In genomic region chr3:69784854-69785523, GRCh38 we compare ENCODE assay signal across 1 cellular context.
TF ChIP-seq lines count a peak whose summit lies in the region.

No MANE protein-coding gene starts in this region.

TF ChIP-seq in K562, 482 proteins besides CTCF, POLR2A, EP300 and RAD21 (continued from another document and continues in another):
- TF ChIP-seq, protein P1, sequence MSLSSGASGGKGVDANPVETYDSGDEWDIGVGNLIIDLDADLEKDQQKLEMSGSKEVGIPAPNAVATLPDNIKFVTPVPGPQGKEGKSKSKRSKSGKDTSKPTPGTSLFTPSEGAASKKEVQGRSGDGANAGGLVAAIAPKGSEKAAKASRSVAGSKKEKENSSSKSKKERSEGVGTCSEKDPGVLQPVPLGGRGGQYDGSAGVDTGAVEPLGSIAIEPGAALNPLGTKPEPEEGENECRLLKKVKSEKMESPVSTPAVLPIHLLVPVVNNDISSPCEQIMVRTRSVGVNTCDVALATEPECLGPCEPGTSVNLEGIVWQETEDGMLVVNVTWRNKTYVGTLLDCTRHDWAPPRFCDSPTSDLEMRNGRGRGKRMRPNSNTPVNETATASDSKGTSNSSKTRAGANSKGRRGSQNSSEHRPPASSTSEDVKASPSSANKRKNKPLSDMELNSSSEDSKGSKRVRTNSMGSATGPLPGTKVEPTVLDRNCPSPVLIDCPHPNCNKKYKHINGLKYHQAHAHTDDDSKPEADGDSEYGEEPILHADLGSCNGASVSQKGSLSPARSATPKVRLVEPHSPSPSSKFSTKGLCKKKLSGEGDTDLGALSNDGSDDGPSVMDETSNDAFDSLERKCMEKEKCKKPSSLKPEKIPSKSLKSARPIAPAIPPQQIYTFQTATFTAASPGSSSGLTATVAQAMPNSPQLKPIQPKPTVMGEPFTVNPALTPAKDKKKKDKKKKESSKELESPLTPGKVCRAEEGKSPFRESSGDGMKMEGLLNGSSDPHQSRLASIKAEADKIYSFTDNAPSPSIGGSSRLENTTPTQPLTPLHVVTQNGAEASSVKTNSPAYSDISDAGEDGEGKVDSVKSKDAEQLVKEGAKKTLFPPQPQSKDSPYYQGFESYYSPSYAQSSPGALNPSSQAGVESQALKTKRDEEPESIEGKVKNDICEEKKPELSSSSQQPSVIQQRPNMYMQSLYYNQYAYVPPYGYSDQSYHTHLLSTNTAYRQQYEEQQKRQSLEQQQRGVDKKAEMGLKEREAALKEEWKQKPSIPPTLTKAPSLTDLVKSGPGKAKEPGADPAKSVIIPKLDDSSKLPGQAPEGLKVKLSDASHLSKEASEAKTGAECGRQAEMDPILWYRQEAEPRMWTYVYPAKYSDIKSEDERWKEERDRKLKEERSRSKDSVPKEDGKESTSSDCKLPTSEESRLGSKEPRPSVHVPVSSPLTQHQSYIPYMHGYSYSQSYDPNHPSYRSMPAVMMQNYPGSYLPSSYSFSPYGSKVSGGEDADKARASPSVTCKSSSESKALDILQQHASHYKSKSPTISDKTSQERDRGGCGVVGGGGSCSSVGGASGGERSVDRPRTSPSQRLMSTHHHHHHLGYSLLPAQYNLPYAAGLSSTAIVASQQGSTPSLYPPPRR (CRISPR knock-in tag; IDR thresholded peaks at IDR 0.05; ENCODE audit: borderline replicate concordance), result no peak
- no peak for TF ChIP-seq STAG1 (CRISPR knock-in tag; IDR thresholded peaks at IDR 0.05; ENCODE audit: borderline replicate concordance)
- no peak for TF ChIP-seq BMI1 (IDR thresholded peaks at IDR 0.05; ENCODE audit: low read length)
- TF ChIP-seq ZNF561 (CRISPR knock-in tag; conservative IDR thresholded peaks at IDR 0.05), result no peak
- no peak for TF ChIP-seq ZNF140 (CRISPR knock-in tag; IDR thresholded peaks at IDR 0.05)
- TF ChIP-seq RAD51 (IDR thresholded peaks at IDR 0.05; ENCODE audit: borderline replicate concordance, low read depth), result peak; percentile 73
- TF ChIP-seq EHMT2 (IDR thresholded peaks at IDR 0.05), result no peak
- TF ChIP-seq RBBP5 (IDR thresholded peaks at IDR 0.05; ENCODE audit: borderline replicate concordance, insufficient read depth, low read length, poor library complexity, severe bottlenecking), result no peak
- no peak for TF ChIP-seq ZNF347 (CRISPR knock-in tag; IDR thresholded peaks at IDR 0.05; ENCODE audit: low read depth)
- no peak for TF ChIP-seq ZNF586 (CRISPR knock-in tag; conservative IDR thresholded peaks at IDR 0.05)
- TF ChIP-seq NR2F6 (CRISPR knock-in tag; IDR thresholded peaks at IDR 0.05), result no peak
- TF ChIP-seq MYNN (IDR thresholded peaks at IDR 0.05), result no peak
- no peak for TF ChIP-seq MYNN (CRISPR knock-in tag; IDR thresholded peaks at IDR 0.05)
- no peak for TF ChIP-seq TAF9B (IDR thresholded peaks at IDR 0.05; ENCODE audit: partially characterized antibody)
- no peak for TF ChIP-seq ADNP (tag; IDR thresholded peaks at IDR 0.05)
- TF ChIP-seq, protein P2, sequence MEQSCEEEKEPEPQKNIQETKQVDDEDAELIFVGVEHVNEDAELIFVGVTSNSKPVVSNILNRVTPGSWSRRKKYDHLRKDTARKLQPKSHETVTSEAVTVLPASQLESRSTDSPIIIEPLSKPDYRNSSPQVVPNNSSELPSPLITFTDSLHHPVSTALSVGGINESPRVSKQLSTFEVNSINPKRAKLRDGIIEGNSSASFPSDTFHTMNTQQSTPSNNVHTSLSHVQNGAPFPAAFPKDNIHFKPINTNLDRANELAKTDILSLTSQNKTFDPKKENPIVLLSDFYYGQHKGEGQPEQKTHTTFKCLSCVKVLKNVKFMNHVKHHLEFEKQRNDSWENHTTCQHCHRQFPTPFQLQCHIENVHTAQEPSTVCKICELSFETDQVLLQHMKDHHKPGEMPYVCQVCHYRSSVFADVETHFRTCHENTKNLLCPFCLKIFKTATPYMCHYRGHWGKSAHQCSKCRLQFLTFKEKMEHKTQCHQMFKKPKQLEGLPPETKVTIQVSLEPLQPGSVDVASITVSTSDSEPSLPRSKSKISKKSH (CRISPR knock-in tag; IDR thresholded peaks at IDR 0.05), result no peak
- no peak for TF ChIP-seq DDX20 (tag; IDR thresholded peaks at IDR 0.05; ENCODE audit: low read depth)
- TF ChIP-seq, protein P3, sequence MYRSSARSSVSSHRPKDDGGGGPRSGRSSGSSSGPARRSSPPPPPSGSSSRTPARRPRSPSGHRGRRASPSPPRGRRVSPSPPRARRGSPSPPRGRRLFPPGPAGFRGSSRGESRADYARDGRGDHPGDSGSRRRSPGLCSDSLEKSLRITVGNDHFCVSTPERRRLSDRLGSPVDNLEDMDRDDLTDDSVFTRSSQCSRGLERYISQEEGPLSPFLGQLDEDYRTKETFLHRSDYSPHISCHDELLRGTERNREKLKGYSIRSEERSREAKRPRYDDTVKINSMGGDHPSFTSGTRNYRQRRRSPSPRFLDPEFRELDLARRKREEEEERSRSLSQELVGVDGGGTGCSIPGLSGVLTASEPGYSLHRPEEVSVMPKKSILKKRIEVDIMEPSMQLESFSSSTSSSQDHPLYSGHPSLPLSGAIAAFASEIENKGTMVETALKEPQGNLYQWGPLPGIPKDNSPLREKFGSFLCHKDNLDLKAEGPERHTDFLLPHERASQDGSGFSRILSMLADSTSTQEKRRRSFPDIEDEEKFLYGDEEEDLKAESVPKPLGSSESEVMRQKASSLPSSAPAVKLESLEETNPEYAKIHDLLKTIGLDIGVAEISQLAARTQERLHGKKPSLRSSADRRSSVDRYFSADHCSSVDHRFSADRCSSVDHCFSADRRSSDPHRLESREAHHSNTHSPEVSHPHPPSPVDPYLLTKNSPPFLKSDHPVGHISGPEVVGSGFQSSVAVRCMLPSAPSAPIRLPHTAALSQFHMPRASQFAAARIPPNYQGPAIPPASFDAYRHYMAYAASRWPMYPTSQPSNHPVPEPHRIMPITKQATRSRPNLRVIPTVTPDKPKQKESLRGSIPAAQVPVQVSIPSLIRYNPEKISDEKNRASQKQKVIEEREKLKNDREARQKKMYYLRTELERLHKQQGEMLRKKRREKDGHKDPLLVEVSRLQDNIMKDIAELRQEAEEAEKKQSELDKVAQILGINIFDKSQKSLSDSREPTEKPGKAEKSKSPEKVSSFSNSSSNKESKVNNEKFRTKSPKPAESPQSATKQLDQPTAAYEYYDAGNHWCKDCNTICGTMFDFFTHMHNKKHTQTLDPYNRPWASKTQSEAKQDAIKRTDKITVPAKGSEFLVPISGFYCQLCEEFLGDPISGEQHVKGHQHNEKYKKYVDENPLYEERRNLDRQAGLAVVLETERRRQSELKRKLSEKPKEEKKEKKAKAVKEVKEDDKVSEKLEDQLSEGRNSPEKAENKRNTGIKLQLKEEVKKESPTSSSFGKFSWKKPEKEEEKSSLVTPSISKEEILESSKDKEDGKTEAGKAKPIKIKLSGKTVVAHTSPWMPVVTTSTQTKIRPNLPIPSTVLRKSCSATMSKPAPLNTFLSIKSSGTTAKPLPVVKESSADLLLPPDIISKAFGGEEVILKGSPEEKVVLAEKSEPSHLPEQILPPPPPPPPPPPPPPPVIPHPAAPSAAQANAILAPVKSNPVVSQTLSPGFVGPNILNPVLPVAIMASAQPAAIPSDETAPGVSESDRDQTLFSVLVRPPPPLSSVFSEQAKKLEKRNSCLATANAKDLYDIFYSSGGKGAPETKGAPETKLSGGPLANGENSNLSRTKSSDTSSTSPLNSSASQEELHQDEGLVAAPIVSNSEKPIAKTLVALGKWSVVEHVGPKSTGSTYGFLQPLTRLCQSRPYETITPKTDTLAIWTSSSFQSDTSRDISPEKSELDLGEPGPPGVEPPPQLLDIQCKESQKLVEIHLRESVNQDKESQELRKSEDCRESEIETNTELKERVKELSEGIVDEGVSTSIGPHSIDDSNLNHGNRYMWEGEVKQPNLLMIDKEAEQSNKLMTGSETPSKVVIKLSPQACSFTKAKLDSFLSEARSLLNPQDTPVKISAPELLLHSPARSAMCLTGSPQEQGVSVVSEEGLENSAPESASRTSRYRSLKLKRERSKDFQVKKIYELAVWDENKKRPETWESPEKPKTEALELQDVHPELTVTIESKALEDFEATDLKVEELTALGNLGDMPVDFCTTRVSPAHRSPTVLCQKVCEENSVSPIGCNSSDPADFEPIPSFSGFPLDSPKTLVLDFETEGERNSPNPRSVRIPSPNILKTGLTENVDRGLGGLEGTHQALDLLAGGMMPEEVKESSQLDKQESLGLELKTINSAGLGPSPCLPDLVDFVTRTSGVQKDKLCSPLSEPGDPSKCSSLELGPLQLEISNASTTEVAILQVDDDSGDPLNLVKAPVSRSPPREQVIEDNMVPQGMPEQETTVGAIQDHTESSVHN (IDR thresholded peaks at IDR 0.05; ENCODE audit: borderline replicate concordance in 1 of 2, low read depth in 1 of 2), result peak in 1 of 2 experiments; percentile 31; a peak in 1 of 4 replicates
- TF ChIP-seq USF1 (CRISPR knock-in tag; IDR thresholded peaks at IDR 0.05), result peak; percentile 66
- TF ChIP-seq, protein P4, sequence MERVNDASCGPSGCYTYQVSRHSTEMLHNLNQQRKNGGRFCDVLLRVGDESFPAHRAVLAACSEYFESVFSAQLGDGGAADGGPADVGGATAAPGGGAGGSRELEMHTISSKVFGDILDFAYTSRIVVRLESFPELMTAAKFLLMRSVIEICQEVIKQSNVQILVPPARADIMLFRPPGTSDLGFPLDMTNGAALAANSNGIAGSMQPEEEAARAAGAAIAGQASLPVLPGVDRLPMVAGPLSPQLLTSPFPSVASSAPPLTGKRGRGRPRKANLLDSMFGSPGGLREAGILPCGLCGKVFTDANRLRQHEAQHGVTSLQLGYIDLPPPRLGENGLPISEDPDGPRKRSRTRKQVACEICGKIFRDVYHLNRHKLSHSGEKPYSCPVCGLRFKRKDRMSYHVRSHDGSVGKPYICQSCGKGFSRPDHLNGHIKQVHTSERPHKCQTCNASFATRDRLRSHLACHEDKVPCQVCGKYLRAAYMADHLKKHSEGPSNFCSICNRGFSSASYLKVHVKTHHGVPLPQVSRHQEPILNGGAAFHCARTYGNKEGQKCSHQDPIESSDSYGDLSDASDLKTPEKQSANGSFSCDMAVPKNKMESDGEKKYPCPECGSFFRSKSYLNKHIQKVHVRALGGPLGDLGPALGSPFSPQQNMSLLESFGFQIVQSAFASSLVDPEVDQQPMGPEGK (CRISPR knock-in tag; IDR thresholded peaks at IDR 0.05; ENCODE audit: borderline replicate concordance), result no peak
- TF ChIP-seq WHSC1 (IDR thresholded peaks at IDR 0.05; ENCODE audit: low read length), result no peak
- no peak for TF ChIP-seq ZNF133 (CRISPR knock-in tag; IDR thresholded peaks at IDR 0.05)
- TF ChIP-seq DPF2 (IDR thresholded peaks at IDR 0.05), result peak; percentile 52; the same call in 1 of the 2 replicates
- TF ChIP-seq TCFL5 (CRISPR knock-in tag; conservative IDR thresholded peaks at IDR 0.05), result no peak
- no peak for TF ChIP-seq HDAC8 (tag; IDR thresholded peaks at IDR 0.05)
- TF ChIP-seq ILF3 (IDR thresholded peaks at IDR 0.05; ENCODE audit: borderline replicate concordance), result no peak
- no peak for TF ChIP-seq KLF1 (tag; IDR thresholded peaks at IDR 0.05)
- TF ChIP-seq SMARCA4 (IDR thresholded peaks at IDR 0.05), result peak; percentile 41; the same call in 1 of the 2 replicates
- no peak for TF ChIP-seq COPS2 (conservative IDR thresholded peaks at IDR 0.05)
- peak; percentile 28 for TF ChIP-seq ZFP36 (IDR thresholded peaks at IDR 0.05; ENCODE audit: low read depth, low read length, partially characterized antibody)
- TF ChIP-seq CREB3 (tag; conservative IDR thresholded peaks at IDR 0.05; ENCODE audit: low read depth), result no peak
- TF ChIP-seq ZNF584 (CRISPR knock-in tag; IDR thresholded peaks at IDR 0.05; ENCODE audit: low read depth), result no peak
- no peak for TF ChIP-seq ZNF408 (CRISPR knock-in tag; IDR thresholded peaks at IDR 0.05; ENCODE audit: low read depth)
- no peak for TF ChIP-seq E2F1 (CRISPR knock-in tag; IDR thresholded peaks at IDR 0.05)
- no peak for TF ChIP-seq MCM7 (IDR thresholded peaks at IDR 0.05)
- TF ChIP-seq ZNF384 (IDR thresholded peaks at IDR 0.05; ENCODE audit: low read depth, low read length), result peak; percentile 66
- TF ChIP-seq ZNF24 (IDR thresholded peaks at IDR 0.05), result no peak
- TF ChIP-seq ELF1 (tag; IDR thresholded peaks at IDR 0.05), result no peak
- TF ChIP-seq ZSCAN29 (IDR thresholded peaks at IDR 0.05), result no peak
- no peak for TF ChIP-seq ZNF165 (CRISPR knock-in tag; IDR thresholded peaks at IDR 0.05; ENCODE audit: borderline replicate concordance)
- TF ChIP-seq, protein P5, sequence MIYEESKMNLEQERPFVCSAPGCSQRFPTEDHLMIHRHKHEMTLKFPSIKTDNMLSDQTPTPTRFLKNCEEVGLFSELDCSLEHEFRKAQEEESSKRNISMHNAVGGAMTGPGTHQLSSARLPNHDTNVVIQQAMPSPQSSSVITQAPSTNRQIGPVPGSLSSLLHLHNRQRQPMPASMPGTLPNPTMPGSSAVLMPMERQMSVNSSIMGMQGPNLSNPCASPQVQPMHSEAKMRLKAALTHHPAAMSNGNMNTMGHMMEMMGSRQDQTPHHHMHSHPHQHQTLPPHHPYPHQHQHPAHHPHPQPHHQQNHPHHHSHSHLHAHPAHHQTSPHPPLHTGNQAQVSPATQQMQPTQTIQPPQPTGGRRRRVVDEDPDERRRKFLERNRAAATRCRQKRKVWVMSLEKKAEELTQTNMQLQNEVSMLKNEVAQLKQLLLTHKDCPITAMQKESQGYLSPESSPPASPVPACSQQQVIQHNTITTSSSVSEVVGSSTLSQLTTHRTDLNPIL (CRISPR knock-in tag; IDR thresholded peaks at IDR 0.05), result no peak
- peak; percentile 46; the same call in 1 of the 2 replicates for TF ChIP-seq GATA2 (CRISPR knock-in tag; IDR thresholded peaks at IDR 0.05)
- no peak for TF ChIP-seq ZNF282 (CRISPR knock-in tag; IDR thresholded peaks at IDR 0.05)
- no peak for TF ChIP-seq BDP1 (IDR thresholded peaks at IDR 0.05; ENCODE audit: insufficient read depth, insufficient read length)
